In the genomic region with DNA sequence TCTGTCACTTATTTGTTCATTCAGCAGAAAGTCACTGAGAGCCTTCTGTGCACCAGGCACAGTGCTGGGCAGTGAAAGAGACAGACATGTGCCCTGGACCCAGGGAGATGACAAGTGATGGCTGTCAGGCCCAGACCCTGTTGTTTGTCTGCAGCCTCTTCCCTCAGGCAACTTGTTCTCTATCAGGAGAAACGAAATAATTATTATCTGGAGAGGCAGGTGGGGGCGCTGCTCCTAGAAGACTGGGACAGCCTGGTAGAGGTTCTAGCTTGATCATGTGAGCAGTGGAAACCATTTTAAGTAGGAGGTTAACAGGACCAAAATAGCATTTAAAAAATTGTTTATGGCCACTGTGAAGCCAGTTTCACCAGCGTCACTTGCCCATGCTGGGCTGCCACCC, we compare ENCODE assay signal across 7 cellular contexts. TPM values are rescaled to one million over a fixed set of nuclear protein-coding genes. Genes with fewer than 3 reads are reported as not detected.
DNase-seq lines count a peak whose midpoint lies in the region; TF ChIP-seq lines count a peak whose summit lies in the region.
"Not testable (repeated sequence)": the region's sequence is repeated elsewhere in the genome, so short reads cannot be mapped to it uniquely, and the experiment has no call there.

No MANE protein-coding gene starts in this region.

- H3K79me2 ChIP-seq in H9 (ENCODE audit: insufficient read depth, low read length): not testable (repeated sequence)
- H3K79me2 ChIP-seq in neural progenitor cell (ENCODE audit: low read depth): peaks cover 21% of the 10 kb centered on the region

- H3K4me1 Mint-ChIP-seq in H9 (peaks cover 12 to 16% of the 10 kb centered on the region in 2 experiments), brain (peaks cover 35% of the 10 kb centered on the region), neural progenitor cell (peaks cover 18% of the 10 kb centered on the region)
- H3K4me1 Mint-ChIP-seq in activated T-helper 1 cell treated with anti-CD3 and anti-CD28 coated beads, Interleukin-12 subunit alpha, Interleukin-12 subunit beta, Interleukin-2, Interleukin-4 antibody, amounts not matched to agents 30 ng/mL and 10 ng/mL and 1 ng/mL, durations not matched to agents 14 hours and 24 hours and 36 hours (ENCODE audit: low read depth): peaks cover 22% of the 10 kb centered on the region

- H3T11ph ChIP-seq in H9 (ENCODE audit: low read length): not testable (repeated sequence)

- not testable (repeated sequence) for H2AFZ ChIP-seq in H9 (ENCODE audit: low read length); neural progenitor cell (replicated peaks)

- H3F3A ChIP-seq in neural progenitor cell (ENCODE audit: low read depth): not testable (repeated sequence)

- H4K91ac ChIP-seq in H9 (ENCODE audit: insufficient read length, low read depth, low read length): not testable (repeated sequence)

- peaks cover 8 to 11% (median 8%) of the 10 kb centered on the region in 3 experiments; a peak in 6 of 7 replicates for H3K36me3 Mint-ChIP-seq in H9 (ENCODE audit: insufficient read depth in 1 of 3, low read depth in 3 of 3)
- H3K36me3 Mint-ChIP-seq in activated T-helper 1 cell treated with anti-CD3 and anti-CD28 coated beads, Interleukin-12 subunit alpha, Interleukin-12 subunit beta, Interleukin-2, Interleukin-4 antibody, amounts not matched to agents 30 ng/mL and 10 ng/mL and 1 ng/mL, durations not matched to agents 14 hours and 24 hours and 36 hours (ENCODE audit: low read depth); neural progenitor cell: not testable (repeated sequence)
- peaks cover 19% of the 10 kb centered on the region for H3K36me3 Mint-ChIP-seq in brain

- H3K4me1 ChIP-seq in H9 (ENCODE audit: insufficient read depth, low read length); neural progenitor cell: not testable (repeated sequence)

- H3K79me1 ChIP-seq in H9 (ENCODE audit: insufficient read depth, low read depth, low read length, poor library complexity, severe bottlenecking): not testable (repeated sequence)

- not testable (repeated sequence) for H2BK12ac ChIP-seq in H9 (ENCODE audit: insufficient read length, low read depth, low read length)

- H3K14ac ChIP-seq in H9 (ENCODE audit: insufficient read depth, low read length): not testable (repeated sequence)

- H3K18ac ChIP-seq in H9 (ENCODE audit: insufficient read length, low read depth, low read length): not testable (repeated sequence)

- H3K27me3 Mint-ChIP-seq in H9 (ENCODE audit: low read depth) (peaks cover 15% of the 10 kb centered on the region), brain (peaks cover 18% of the 10 kb centered on the region)
- H3K27me3 Mint-ChIP-seq in activated T-helper 1 cell treated with anti-CD3 and anti-CD28 coated beads, Interleukin-12 subunit alpha, Interleukin-12 subunit beta, Interleukin-2, Interleukin-4 antibody, amounts not matched to agents 30 ng/mL and 10 ng/mL and 1 ng/mL, durations not matched to agents 14 hours and 24 hours and 36 hours (ENCODE audit: insufficient read depth); neural progenitor cell (ENCODE audit: insufficient read depth, low read depth): not testable (repeated sequence)

- not testable (repeated sequence) for H3K23me2 ChIP-seq in H9 (ENCODE audit: insufficient read length, low read depth, low read length, poor library complexity, severe bottlenecking)

- not testable (repeated sequence) for H2BK20ac ChIP-seq in H9 (ENCODE audit: low read depth, low read length, poor library complexity, severe bottlenecking)

- H3K27me3 ChIP-seq in H9 (ENCODE audit: insufficient read depth, low read length); neural progenitor cell: not testable (repeated sequence)

- not testable (repeated sequence) for H2AK5ac ChIP-seq in H9 (ENCODE audit: insufficient read length, low read length)

- H2BK5ac ChIP-seq in H9 (ENCODE audit: insufficient read length, low read length): not testable (repeated sequence)

- H4K5ac ChIP-seq in H9 (ENCODE audit: insufficient read length, low read depth, low read length): not testable (repeated sequence)

- not testable (repeated sequence) for H3K9me3 ChIP-seq in H9 (ENCODE audit: control insufficient read depth, low read depth, low read length); neural progenitor cell (ENCODE audit: low read depth)

- not testable (repeated sequence) for H2BK15ac ChIP-seq in H9 (ENCODE audit: low read depth, low read length)

- not testable (repeated sequence) for H3K4me3 ChIP-seq in neural progenitor cell

- H4K20me1 ChIP-seq in H9 (ENCODE audit: control insufficient read depth, insufficient read depth, insufficient read length); neural progenitor cell (ENCODE audit: low read depth): not testable (repeated sequence)

- H3K4me3 Mint-ChIP-seq in H9 (peak overlapping the region; percentile 38 to 67; a peak in 3 of 5 replicates), brain (peak overlapping the region in 4 of 5 experiments; percentile 64 to 98 (median 70)), neural progenitor cell (peak overlapping the region; percentile 73)
- H3K4me3 Mint-ChIP-seq in activated T-helper 1 cell treated with anti-CD3 and anti-CD28 coated beads, Interleukin-12 subunit alpha, Interleukin-12 subunit beta, Interleukin-2, Interleukin-4 antibody, amounts not matched to agents 30 ng/mL and 10 ng/mL and 1 ng/mL, durations not matched to agents 14 hours and 24 hours and 36 hours: peak overlapping the region; percentile 57

- DNase-seq in ELF-1 (ENCODE audit: low read depth, low spot score) (peak; percentile 60), OCI-M1 (lab: John Stamatoyannopoulos, UW) (peak; percentile 5), iPS-NIHi7 (ENCODE audit: extremely low spot score) (peak; percentile 6)
- not testable (repeated sequence) for DNase-seq in H9; activated T-helper 1 cell treated with anti-CD3 and anti-CD28 coated beads, Interleukin-12 subunit alpha, Interleukin-12 subunit beta, Interleukin-2, Interleukin-4 antibody, amounts not matched to agents 30 ng/mL and 10 ng/mL and 1 ng/mL, durations not matched to agents 14 hours and 24 hours and 36 hours (ENCODE audit: low spot score); neural progenitor cell (ENCODE audit: low spot score)

- WGBS in H9 (ENCODE audit: extremely low coverage, insufficient read length, low lambda C conversion rate): no CpG with 5 or more reads among the region's 3 CpGs

- intact Hi-C loops in activated T-helper 1 cell treated with anti-CD3 and anti-CD28 coated beads, Interleukin-12 subunit alpha, Interleukin-12 subunit beta, Interleukin-2, Interleukin-4 antibody, amounts not matched to agents 30 ng/mL and 10 ng/mL and 1 ng/mL, durations not matched to agents 14 hours and 24 hours and 36 hours (cut with micrococcal nuclease): loop anchor here (5.0 kb wide), 3 partner anchors 128 to 323 kb away; a partner anchor contains a TSS

- H3K9me3 Mint-ChIP-seq in H9; activated T-helper 1 cell treated with anti-CD3 and anti-CD28 coated beads, Interleukin-12 subunit alpha, Interleukin-12 subunit beta, Interleukin-2, Interleukin-4 antibody, amounts not matched to agents 30 ng/mL and 10 ng/mL and 1 ng/mL, durations not matched to agents 14 hours and 24 hours and 36 hours; brain; neural progenitor cell: not testable (repeated sequence)

- H3K56ac ChIP-seq in H9 (ENCODE audit: insufficient read length, low read depth, low read length): not testable (repeated sequence)

- H3K4me2 ChIP-seq in H9 (ENCODE audit: insufficient read depth, insufficient read length, low read length); neural progenitor cell: not testable (repeated sequence)

- H4K8ac ChIP-seq in H9 (replicated peaks; ENCODE audit: insufficient read length, low read depth, low read length): not testable (repeated sequence)

- H2BK120ac ChIP-seq in H9 (ENCODE audit: low read depth, low read length, poor library complexity, severe bottlenecking): not testable (repeated sequence)

- not testable (repeated sequence) for H3K27ac Mint-ChIP-seq in H9; activated T-helper 1 cell treated with anti-CD3 and anti-CD28 coated beads, Interleukin-12 subunit alpha, Interleukin-12 subunit beta, Interleukin-2, Interleukin-4 antibody, amounts not matched to agents 30 ng/mL and 10 ng/mL and 1 ng/mL, durations not matched to agents 14 hours and 24 hours and 36 hours; brain; neural progenitor cell

- H3K36me3 ChIP-seq in neural progenitor cell: not testable (repeated sequence)

- not testable (repeated sequence) for H3K9ac ChIP-seq in H9 (ENCODE audit: extremely low read depth, insufficient read length, low read length); neural progenitor cell

- not testable (repeated sequence) for H3K4ac ChIP-seq in H9 (ENCODE audit: low read depth, low read length)

- H3K23ac ChIP-seq in H9 (ENCODE audit: insufficient read length, low read depth, low read length): not testable (repeated sequence)

- peak; percentile 45; the same call in 2 of the 3 replicates for TF ChIP-seq CTCF in H9 (conservative IDR thresholded peaks at IDR 0.05)
- not testable (repeated sequence) for TF ChIP-seq CTCF in brain (conservative IDR thresholded peaks at IDR 0.05); neural progenitor cell (IDR thresholded peaks at IDR 0.05)

- not testable (repeated sequence) for H3K27ac ChIP-seq in H9 (ENCODE audit: insufficient read length, low read depth, low read length); neural progenitor cell

RNA-seq across cellular contexts. Expression of a gene that starts 2.2 kb away (rescaled TPM):
- total RNA-seq in H9 (2021) (36.9 and 39.8 TPM in 2 replicates), neural progenitor cell (ENCODE audit: low replicate concordance) (36.4 and 37.0 TPM in 2 replicates)
- 33.2 and 34.9 TPM in 2 replicates for total RNA-seq in activated T-helper 1 cell treated with anti-CD3 and anti-CD28 coated beads, Interleukin-12 subunit alpha, Interleukin-12 subunit beta, Interleukin-2, Interleukin-4 antibody, amounts not matched to agents 30 ng/mL and 10 ng/mL and 1 ng/mL, durations not matched to agents 14 hours and 24 hours and 36 hours
- polyA plus RNA-seq in brain (ENCODE audit: insufficient read depth, low read depth, low replicate concordance): 20.8 TPM
